7 cellular contexts compared by ENCODE assay signal in genomic region chr3:184185461-184186183, GRCh38. TPM values are rescaled to one million over a fixed set of nuclear protein-coding genes. Genes with fewer than 3 reads are reported as not detected.
DNase-seq lines count a peak whose midpoint lies in the region; ATAC-seq and TF ChIP-seq lines count a peak whose summit lies in the region.

No MANE protein-coding gene starts in this region.

- H3K4me1 ChIP-seq in hepatocyte (ENCODE audit: insufficient read depth) = peaks cover 15% of the 10 kb centered on the region

- TF ChIP-seq CTCF in hepatocyte (IDR thresholded peaks at IDR 0.05; ENCODE audit: poor library complexity) = no peak

- peaks cover 42% of the 10 kb centered on the region for H3K79me2 ChIP-seq in hepatocyte

- peak overlapping the region; percentile 45 for H2AFZ ChIP-seq in hepatocyte

- no peaks in the 10 kb centered on the region for H3K36me3 ChIP-seq in hepatocyte (replicated peaks; ENCODE audit: insufficient read depth, low read depth)

- WGBS in hepatocyte (ENCODE audit: low lambda C conversion rate, missing lambda C conversion rate) = 3% methylated on average over 50 of the region's 55 CpGs

- peak overlapping the region; percentile 72 for H3K4me2 ChIP-seq in hepatocyte

- peak; percentile 99 for DNase-seq in NCI-H2029 (lab: John Stamatoyannopoulos, UW)
- DNase-seq in T-helper 9 cell = peak; percentile 98
- DNase-seq in astrocyte of the hippocampus (ENCODE audit: low read depth, low spot score) = peak; percentile 100
- peak; percentile 100 for DNase-seq in hepatocyte (ENCODE audit: low spot score)
- DNase-seq in renal cortical epithelial cell (ENCODE audit: low read depth) = peak; percentile 95

- no peak overlapping the region for H3K4me3 ChIP-seq in hepatocyte

- H4K20me1 ChIP-seq in hepatocyte (ENCODE audit: insufficient read depth, poor library complexity, severe bottlenecking) = peaks cover 19% of the 10 kb centered on the region

- H3K9me3 ChIP-seq in hepatocyte (ENCODE audit: low read depth) = no peaks in the 10 kb centered on the region

- no peaks in the 10 kb centered on the region for H3K27me3 ChIP-seq in hepatocyte

- peak; percentile 51 for ATAC-seq in GM18508 (IDR thresholded peaks at IDR 0.05; ENCODE audit: insufficient read depth, unreplicated experiment)
- ATAC-seq in HG02981 (IDR thresholded peaks at IDR 0.05; ENCODE audit: unreplicated experiment) = peak; percentile 90

- H3K27ac ChIP-seq in hepatocyte = peak overlapping the region; percentile 85

- H3K9me2 ChIP-seq in hepatocyte (replicated peaks; ENCODE audit: insufficient read depth) = no peaks in the 10 kb centered on the region

RNA-seq across cellular contexts. Expression of gene ABCF3, which starts 0.4 kb away (rescaled TPM):
- 31.6 and 33.1 TPM in 2 replicates for total RNA-seq in hepatocyte
- polyA plus RNA-seq in hepatocyte = 62.7 and 68.8 TPM in 2 replicates
- 17.9 and 53.3 TPM in 2 replicates for total RNA-seq in renal cortical epithelial cell

RNA-seq across cellular contexts. Expression of gene AP2M1, which starts 11.0 kb away (rescaled TPM):
- total RNA-seq in hepatocyte = 222 and 243 TPM in 2 replicates
- 389 and 436 TPM in 2 replicates for polyA plus RNA-seq in hepatocyte
- total RNA-seq in renal cortical epithelial cell = 299 and 523 TPM in 2 replicates

RNA-seq across cellular contexts. Expression of gene DVL3, which starts 30.4 kb away (rescaled TPM):
- 45.9 and 49.1 TPM in 2 replicates for total RNA-seq in hepatocyte
- 121 and 154 TPM in 2 replicates for polyA plus RNA-seq in hepatocyte
- total RNA-seq in renal cortical epithelial cell = 16.8 and 63.6 TPM in 2 replicates

RNA-seq across cellular contexts. Expression of gene VWA5B2, which starts 43.8 kb away (rescaled TPM):
- total RNA-seq in hepatocyte (0.40 and 3.2 TPM in 2 replicates), renal cortical epithelial cell (0.10 TPM in 1 of 2 replicates, not detected in the other)
- 1.0 and 1.5 TPM in 2 replicates for polyA plus RNA-seq in hepatocyte

RNA-seq across cellular contexts. Expression of gene EIF2B5, which starts 50.5 kb away (rescaled TPM):
- total RNA-seq in hepatocyte (34.6 and 35.0 TPM in 2 replicates), renal cortical epithelial cell (36.1 and 43.8 TPM in 2 replicates)
- 35.6 and 41.0 TPM in 2 replicates for polyA plus RNA-seq in hepatocyte
